ENCODE assay signal across 9 cellular contexts in the genomic region with DNA sequence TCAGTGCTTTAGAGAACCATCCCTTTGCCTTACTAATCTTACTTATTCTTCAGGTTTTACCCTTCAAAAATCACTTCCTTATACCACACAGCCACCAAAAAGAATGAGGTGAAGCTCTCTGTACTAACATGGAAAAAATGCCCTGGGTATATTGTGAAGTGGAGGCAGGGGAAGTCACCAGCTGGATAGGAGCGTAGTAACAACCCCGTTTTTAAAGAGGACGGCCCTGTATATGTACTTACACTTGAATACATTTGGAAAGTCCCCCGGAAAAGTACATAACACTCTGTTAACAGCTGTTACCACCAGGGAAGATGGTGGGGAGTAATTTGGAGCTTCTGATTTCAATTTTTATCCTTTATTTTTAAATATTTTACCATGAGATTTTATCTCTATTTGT. TPM values are rescaled to one million over a fixed set of nuclear protein-coding genes. Genes with fewer than 3 reads are reported as not detected.
A peak's percentile ranks its signal among the peaks of the same experiment; 100 is the strongest.
DNase-seq lines count a peak whose midpoint lies in the region; ATAC-seq and FAIRE-seq lines count a peak whose summit lies in the region.
"Had no signal": no experiment of that assay in that cellular context is flagged by ENCODE, and none has a peak within 500 bp of the region (broad histone marks: within the 10 kb centered on the region; RNA-seq: fewer than 3 reads in every experiment).

No MANE protein-coding gene starts in this region.

- peaks cover 4% of the 10 kb centered on the region for H3K9me3 Mint-ChIP-seq in activated CD4-positive, alpha-beta T cell treated with anti-CD3 and anti-CD28 coated beads, Interleukin-2, amount 10 ng/mL, durations not matched to agents 24 days and 14 days
- no peaks in the 10 kb centered on the region for H3K9me3 Mint-ChIP-seq in effector memory CD8-positive, alpha-beta T cell
- H3K9me3 Mint-ChIP-seq in stimulated activated naive CD8-positive, alpha-beta T cell treated with anti-CD3 and anti-CD28 coated beads, Interleukin-15, amount 100 ng/mL, for 72 hours = no peaks in the 10 kb centered on the region

- H3K4me3 Mint-ChIP-seq in activated CD4-positive, alpha-beta T cell treated with anti-CD3 and anti-CD28 coated beads, Interleukin-2, amount 10 ng/mL, durations not matched to agents 24 days and 14 days = peak overlapping the region; percentile 71
- peak overlapping the region; percentile 8 to 56 for H3K4me3 Mint-ChIP-seq in effector memory CD8-positive, alpha-beta T cell
- H3K4me3 Mint-ChIP-seq in stimulated activated naive CD8-positive, alpha-beta T cell treated with anti-CD3 and anti-CD28 coated beads, Interleukin-15, amount 100 ng/mL, for 72 hours = peak overlapping the region; percentile 55 to 61

- peak overlapping the region in 1 of 2 donors; percentile 66 for H3K27ac ChIP-seq in small intestine (ENCODE audit: low read depth in 1 of 2, low read length in 1 of 2)

- peak; percentile 70 for ATAC-seq in effector memory CD8-positive, alpha-beta T cell (replicated peaks)
- ATAC-seq in stimulated activated naive CD8-positive, alpha-beta T cell treated with anti-CD3 and anti-CD28 coated beads, Interleukin-15, amount 100 ng/mL, for 72 hours = peak; percentile 79
- ATAC-seq in HG03354 (IDR thresholded peaks at IDR 0.05; ENCODE audit: poor library complexity, severe bottlenecking, unreplicated experiment) = no peak
- ATAC-seq: HCT116 had no signal

- H3K4me1 ChIP-seq in small intestine (ENCODE audit: control insufficient read depth in 2 of 2, insufficient read depth in 1 of 2, low read depth in 1 of 2, low read length in 1 of 2) = no peaks in the 10 kb centered on the region

- no peaks in the 10 kb centered on the region for H3K27me3 Mint-ChIP-seq in activated CD4-positive, alpha-beta T cell treated with anti-CD3 and anti-CD28 coated beads, Interleukin-2, amount 10 ng/mL, durations not matched to agents 24 days and 14 days
- no peaks in the 10 kb centered on the region for H3K27me3 Mint-ChIP-seq in effector memory CD8-positive, alpha-beta T cell
- H3K27me3 Mint-ChIP-seq in stimulated activated naive CD8-positive, alpha-beta T cell treated with anti-CD3 and anti-CD28 coated beads, Interleukin-15, amount 100 ng/mL, for 72 hours = no peaks in the 10 kb centered on the region

- no peaks in the 10 kb centered on the region for H3K9me3 ChIP-seq in small intestine (ENCODE audit: control insufficient read depth, low read depth)

- H3K36me3 ChIP-seq in small intestine (ENCODE audit: control insufficient read depth in 2 of 2, insufficient read depth in 2 of 2, low read length in 2 of 2) = no peaks in the 10 kb centered on the region

- peak; percentile 73 for DNase-seq in activated CD4-positive, alpha-beta T cell treated with anti-CD3 and anti-CD28 coated beads, Interleukin-2, amount 10 ng/mL, durations not matched to agents 24 days and 14 days
- no peak for DNase-seq in activated CD4-positive, alpha-beta T cell treated with anti-CD3 and anti-CD28 coated beads for 48 hours
- DNase-seq in NCI-H69 (lab: John Stamatoyannopoulos, UW) (peak; percentile 51), NCI-H510A treated with DMSO at 0.1 percent for 48 hours (lab: John Stamatoyannopoulos, UW) (no peak), small intestine (no peak)
- peak in 1 of 3 experiments; percentile 14 for DNase-seq in effector memory CD8-positive, alpha-beta T cell
- DNase-seq in stimulated activated naive CD8-positive, alpha-beta T cell treated with anti-CD3 and anti-CD28 coated beads, Interleukin-15, amount 100 ng/mL, for 72 hours = no peak

- H3K27ac Mint-ChIP-seq in activated CD4-positive, alpha-beta T cell treated with anti-CD3 and anti-CD28 coated beads, Interleukin-2, amount 10 ng/mL, durations not matched to agents 24 days and 14 days = peak overlapping the region; percentile 95
- peak overlapping the region; percentile 93 to 95 for H3K27ac Mint-ChIP-seq in effector memory CD8-positive, alpha-beta T cell
- peak overlapping the region; percentile 89 to 97 for H3K27ac Mint-ChIP-seq in stimulated activated naive CD8-positive, alpha-beta T cell treated with anti-CD3 and anti-CD28 coated beads, Interleukin-15, amount 100 ng/mL, for 72 hours

- FAIRE-seq in small intestine (lab: Jason Lieb, UNC) = no peak

- WGBS in small intestine, 3 donors = 34 to 53% (median 50%) methylated on average over 4 of the region's 4 CpGs

- peaks cover 51% of the 10 kb centered on the region for H3K4me1 Mint-ChIP-seq in activated CD4-positive, alpha-beta T cell treated with anti-CD3 and anti-CD28 coated beads, Interleukin-2, amount 10 ng/mL, durations not matched to agents 24 days and 14 days
- H3K4me1 Mint-ChIP-seq in effector memory CD8-positive, alpha-beta T cell (ENCODE audit: low read depth in 2 of 2) = peaks cover 45% of the 10 kb centered on the region in 2 donors
- H3K4me1 Mint-ChIP-seq in stimulated activated naive CD8-positive, alpha-beta T cell treated with anti-CD3 and anti-CD28 coated beads, Interleukin-15, amount 100 ng/mL, for 72 hours = peaks cover 54% of the 10 kb centered on the region

- intact Hi-C loops in activated CD4-positive, alpha-beta T cell treated with anti-CD3 and anti-CD28 coated beads, Interleukin-2, amount 10 ng/mL, durations not matched to agents 24 days and 14 days (cut with micrococcal nuclease) = loop anchor here (2.0 kb wide), 1 partner anchor 27 kb away; the partner anchor contains the start of gene KHDRBS1

- no peaks in the 10 kb centered on the region for H3K36me3 Mint-ChIP-seq in activated CD4-positive, alpha-beta T cell treated with anti-CD3 and anti-CD28 coated beads, Interleukin-2, amount 10 ng/mL, durations not matched to agents 24 days and 14 days (ENCODE audit: low read depth)
- peaks cover 6% of the 10 kb centered on the region for H3K36me3 Mint-ChIP-seq in effector memory CD8-positive, alpha-beta T cell (ENCODE audit: insufficient read depth)

- no peaks in the 10 kb centered on the region for H3K27me3 ChIP-seq in small intestine (ENCODE audit: control insufficient read depth in 2 of 2, insufficient read depth in 2 of 2, low read length in 2 of 2)

- H3K4me3 ChIP-seq in small intestine (ENCODE audit: low read depth in 1 of 2, low read length in 2 of 2) = no peak overlapping the region

RNA-seq across cellular contexts. Expression of gene KHDRBS1, which starts 28.2 kb away (rescaled TPM):
- total RNA-seq in activated CD4-positive, alpha-beta T cell treated with anti-CD3 and anti-CD28 coated beads, Interleukin-2, amount 10 ng/mL, durations not matched to agents 24 days and 14 days = 174 and 175 TPM in 2 replicates
- polyA plus RNA-seq in small intestine = 10 to 100 TPM; 50.1 to 97.8 (median 57.6) TPM

RNA-seq across cellular contexts. Expression of gene PTP4A2, which starts 47.3 kb away (rescaled TPM):
- total RNA-seq in activated CD4-positive, alpha-beta T cell treated with anti-CD3 and anti-CD28 coated beads, Interleukin-2, amount 10 ng/mL, durations not matched to agents 24 days and 14 days = 363 and 390 TPM in 2 replicates
- polyA plus RNA-seq in small intestine = 100 to 1,000 TPM; 115 to 129 (median 120) TPM

Comparison
In these comparisons a context has a peak if more than half of its experiments do, and no peak if none do; other contexts are left out.
1. DNase-seq: peak in activated CD4-positive, alpha-beta T cell treated with anti-CD3 and anti-CD28 coated beads, Interleukin-2, amount 10 ng/mL, durations not matched to agents 24 days and 14 days (single experiment) and NCI-H69 (single experiment); none in activated CD4-positive, alpha-beta T cell treated with anti-CD3 and anti-CD28 coated beads for 48 hours (single experiment), stimulated activated naive CD8-positive, alpha-beta T cell treated with anti-CD3 and anti-CD28 coated beads, Interleukin-15, amount 100 ng/mL, for 72 hours (0 of 2), NCI-H510A treated with DMSO at 0.1 percent for 48 hours (single experiment) and small intestine (single experiment).
2. Peak in every context shown above with its lines, with median percentiles within 50 percentile points of each other: H3K27ac Mint-ChIP-seq and H3K4me3 Mint-ChIP-seq.